In genomic region chr11:73308003-73308962, GRCh38 we compare ENCODE assay signal across 1 cellular context.
TF ChIP-seq lines count a peak whose summit lies in the region.

Gene ARHGEF17, plus strand, starts transcription at chr11:73308276. Its CDS starts 363 bp downstream, at chr11:73308639.

TF ChIP-seq in HEK293, 187 proteins besides CTCF, POLR2A, EP300 and RAD21 (continued from another document):
- TF ChIP-seq ZNF48 (tag by site-specific recombination; IDR thresholded peaks at IDR 0.05), result no peak
- no peak for TF ChIP-seq BCL11A (tag by site-specific recombination; IDR thresholded peaks at IDR 0.05; ENCODE audit: low read depth)
- no peak for TF ChIP-seq RBAK (tag by site-specific recombination; IDR thresholded peaks at IDR 0.05)
- TF ChIP-seq, protein P1, sequence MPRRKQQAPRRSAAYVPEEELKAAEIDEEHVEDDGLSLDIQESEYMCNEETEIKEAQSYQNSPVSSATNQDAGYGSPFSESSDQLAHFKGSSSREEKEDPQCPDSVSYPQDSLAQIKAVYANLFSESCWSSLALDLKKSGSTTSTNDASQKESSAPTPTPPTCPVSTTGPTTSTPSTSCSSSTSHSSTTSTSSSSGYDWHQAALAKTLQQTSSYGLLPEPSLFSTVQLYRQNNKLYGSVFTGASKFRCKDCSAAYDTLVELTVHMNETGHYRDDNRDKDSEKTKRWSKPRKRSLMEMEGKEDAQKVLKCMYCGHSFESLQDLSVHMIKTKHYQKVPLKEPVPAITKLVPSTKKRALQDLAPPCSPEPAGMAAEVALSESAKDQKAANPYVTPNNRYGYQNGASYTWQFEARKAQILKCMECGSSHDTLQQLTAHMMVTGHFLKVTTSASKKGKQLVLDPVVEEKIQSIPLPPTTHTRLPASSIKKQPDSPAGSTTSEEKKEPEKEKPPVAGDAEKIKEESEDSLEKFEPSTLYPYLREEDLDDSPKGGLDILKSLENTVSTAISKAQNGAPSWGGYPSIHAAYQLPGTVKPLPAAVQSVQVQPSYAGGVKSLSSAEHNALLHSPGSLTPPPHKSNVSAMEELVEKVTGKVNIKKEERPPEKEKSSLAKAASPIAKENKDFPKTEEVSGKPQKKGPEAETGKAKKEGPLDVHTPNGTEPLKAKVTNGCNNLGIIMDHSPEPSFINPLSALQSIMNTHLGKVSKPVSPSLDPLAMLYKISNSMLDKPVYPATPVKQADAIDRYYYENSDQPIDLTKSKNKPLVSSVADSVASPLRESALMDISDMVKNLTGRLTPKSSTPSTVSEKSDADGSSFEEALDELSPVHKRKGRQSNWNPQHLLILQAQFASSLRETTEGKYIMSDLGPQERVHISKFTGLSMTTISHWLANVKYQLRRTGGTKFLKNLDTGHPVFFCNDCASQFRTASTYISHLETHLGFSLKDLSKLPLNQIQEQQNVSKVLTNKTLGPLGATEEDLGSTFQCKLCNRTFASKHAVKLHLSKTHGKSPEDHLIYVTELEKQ (tag by site-specific recombination; IDR thresholded peaks at IDR 0.05; ENCODE audit: borderline replicate concordance), result 0 out of 2 replicates have a peak, but pooled peaks have one; percentile 12
- TF ChIP-seq ZNF521 (tag by site-specific recombination; IDR thresholded peaks at IDR 0.05), result no peak
- no peak for TF ChIP-seq ZNF426 (tag by site-specific recombination; IDR thresholded peaks at IDR 0.05)
- peak; percentile 79 for TF ChIP-seq GLIS1 (tag by site-specific recombination; IDR thresholded peaks at IDR 0.05)
- TF ChIP-seq ZNF768 (tag by site-specific recombination; IDR thresholded peaks at IDR 0.05), result no peak
- TF ChIP-seq ZBTB20 (tag by site-specific recombination; IDR thresholded peaks at IDR 0.05), result 0 out of 2 replicates have a peak, but pooled peaks have one; percentile 31
- no peak for TF ChIP-seq ZFP37 (tag by site-specific recombination; IDR thresholded peaks at IDR 0.05)
- no peak for TF ChIP-seq ZNF776 (tag by site-specific recombination; IDR thresholded peaks at IDR 0.05; ENCODE audit: borderline replicate concordance)
- peak; percentile 74 for TF ChIP-seq SP3 (tag by site-specific recombination; IDR thresholded peaks at IDR 0.05)
- no peak for TF ChIP-seq OVOL3 (tag by site-specific recombination; IDR thresholded peaks at IDR 0.05)
- no peak for TF ChIP-seq ZNF514 (tag by site-specific recombination; IDR thresholded peaks at IDR 0.05)
- TF ChIP-seq ZNF747 (tag by site-specific recombination; IDR thresholded peaks at IDR 0.05), result no peak
- no peak for TF ChIP-seq ZNF214 (tag by site-specific recombination; IDR thresholded peaks at IDR 0.05; ENCODE audit: borderline replicate concordance)
- no peak for TF ChIP-seq ZNF169 (tag by site-specific recombination; IDR thresholded peaks at IDR 0.05)
- 0 out of 2 replicates have a peak, but pooled peaks have one; percentile 19 for TF ChIP-seq EGR2 (tag by site-specific recombination; IDR thresholded peaks at IDR 0.05; ENCODE audit: low read depth)
- no peak for TF ChIP-seq GFI1B (tag by site-specific recombination; IDR thresholded peaks at IDR 0.05)
- TF ChIP-seq ZBTB6 (tag by site-specific recombination; IDR thresholded peaks at IDR 0.05), result no peak
- TF ChIP-seq ZNF558 (tag by site-specific recombination; IDR thresholded peaks at IDR 0.05), result no peak
- no peak for TF ChIP-seq ZNF366 (tag by site-specific recombination; conservative IDR thresholded peaks at IDR 0.05)
- TF ChIP-seq, protein P2, sequence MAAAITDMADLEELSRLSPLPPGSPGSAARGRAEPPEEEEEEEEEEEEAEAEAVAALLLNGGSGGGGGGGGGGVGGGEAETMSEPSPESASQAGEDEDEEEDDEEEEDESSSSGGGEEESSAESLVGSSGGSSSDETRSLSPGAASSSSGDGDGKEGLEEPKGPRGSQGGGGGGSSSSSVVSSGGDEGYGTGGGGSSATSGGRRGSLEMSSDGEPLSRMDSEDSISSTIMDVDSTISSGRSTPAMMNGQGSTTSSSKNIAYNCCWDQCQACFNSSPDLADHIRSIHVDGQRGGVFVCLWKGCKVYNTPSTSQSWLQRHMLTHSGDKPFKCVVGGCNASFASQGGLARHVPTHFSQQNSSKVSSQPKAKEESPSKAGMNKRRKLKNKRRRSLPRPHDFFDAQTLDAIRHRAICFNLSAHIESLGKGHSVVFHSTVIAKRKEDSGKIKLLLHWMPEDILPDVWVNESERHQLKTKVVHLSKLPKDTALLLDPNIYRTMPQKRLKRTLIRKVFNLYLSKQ (tag by site-specific recombination; IDR thresholded peaks at IDR 0.05; ENCODE audit: borderline replicate concordance), result no peak
- TF ChIP-seq ZNF114 (tag by site-specific recombination; IDR thresholded peaks at IDR 0.05), result no peak
- no peak for TF ChIP-seq ZNF155 (tag by site-specific recombination; IDR thresholded peaks at IDR 0.05)
- TF ChIP-seq ZNF791 (tag by site-specific recombination; IDR thresholded peaks at IDR 0.05), result no peak
- no peak for TF ChIP-seq MEIS1 (CRISPR knock-in tag; IDR thresholded peaks at IDR 0.05; ENCODE audit: borderline replicate concordance)
- TF ChIP-seq, protein P3, sequence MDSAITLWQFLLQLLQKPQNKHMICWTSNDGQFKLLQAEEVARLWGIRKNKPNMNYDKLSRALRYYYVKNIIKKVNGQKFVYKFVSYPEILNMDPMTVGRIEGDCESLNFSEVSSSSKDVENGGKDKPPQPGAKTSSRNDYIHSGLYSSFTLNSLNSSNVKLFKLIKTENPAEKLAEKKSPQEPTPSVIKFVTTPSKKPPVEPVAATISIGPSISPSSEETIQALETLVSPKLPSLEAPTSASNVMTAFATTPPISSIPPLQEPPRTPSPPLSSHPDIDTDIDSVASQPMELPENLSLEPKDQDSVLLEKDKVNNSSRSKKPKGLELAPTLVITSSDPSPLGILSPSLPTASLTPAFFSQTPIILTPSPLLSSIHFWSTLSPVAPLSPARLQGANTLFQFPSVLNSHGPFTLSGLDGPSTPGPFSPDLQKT (IDR thresholded peaks at IDR 0.05; ENCODE audit: borderline replicate concordance, low read depth, low read length), result no peak
- TF ChIP-seq ZNF266 (tag by site-specific recombination; IDR thresholded peaks at IDR 0.05; ENCODE audit: low read depth), result no peak
- TF ChIP-seq ZNF639 (tag by site-specific recombination; IDR thresholded peaks at IDR 0.05), result 0 out of 2 replicates have a peak, but pooled peaks have one; percentile 41
- TF ChIP-seq ZNF777 (tag by site-specific recombination; IDR thresholded peaks at IDR 0.05; ENCODE audit: borderline replicate concordance), result no peak
- TF ChIP-seq, protein P4, sequence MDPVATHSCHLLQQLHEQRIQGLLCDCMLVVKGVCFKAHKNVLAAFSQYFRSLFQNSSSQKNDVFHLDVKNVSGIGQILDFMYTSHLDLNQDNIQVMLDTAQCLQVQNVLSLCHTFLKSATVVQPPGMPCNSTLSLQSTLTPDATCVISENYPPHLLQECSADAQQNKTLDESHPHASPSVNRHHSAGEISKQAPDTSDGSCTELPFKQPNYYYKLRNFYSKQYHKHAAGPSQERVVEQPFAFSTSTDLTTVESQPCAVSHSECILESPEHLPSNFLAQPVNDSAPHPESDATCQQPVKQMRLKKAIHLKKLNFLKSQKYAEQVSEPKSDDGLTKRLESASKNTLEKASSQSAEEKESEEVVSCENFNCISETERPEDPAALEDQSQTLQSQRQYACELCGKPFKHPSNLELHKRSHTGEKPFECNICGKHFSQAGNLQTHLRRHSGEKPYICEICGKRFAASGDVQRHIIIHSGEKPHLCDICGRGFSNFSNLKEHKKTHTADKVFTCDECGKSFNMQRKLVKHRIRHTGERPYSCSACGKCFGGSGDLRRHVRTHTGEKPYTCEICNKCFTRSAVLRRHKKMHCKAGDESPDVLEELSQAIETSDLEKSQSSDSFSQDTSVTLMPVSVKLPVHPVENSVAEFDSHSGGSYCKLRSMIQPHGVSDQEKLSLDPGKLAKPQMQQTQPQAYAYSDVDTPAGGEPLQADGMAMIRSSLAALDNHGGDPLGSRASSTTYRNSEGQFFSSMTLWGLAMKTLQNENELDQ (tag by site-specific recombination; IDR thresholded peaks at IDR 0.05; ENCODE audit: low read depth), result no peak
- TF ChIP-seq ZNF211 (tag by site-specific recombination; IDR thresholded peaks at IDR 0.05; ENCODE audit: low read depth), result no peak
- no peak for TF ChIP-seq PRDM1 (tag by site-specific recombination; IDR thresholded peaks at IDR 0.05)
- no peak for TF ChIP-seq ZNF623 (tag by site-specific recombination; IDR thresholded peaks at IDR 0.05)
TF ChIP-seq in HEK293: peak in this region for 26.
